Comparison of ENCODE assay signal across 8 cellular contexts in genomic region chr5:50963647-50964584, GRCh38.
DNase-seq lines count a peak whose midpoint lies in the region; ATAC-seq and TF ChIP-seq lines count a peak whose summit lies in the region.

No MANE protein-coding gene starts in this region.

- peaks cover 17% of the 10 kb centered on the region for H3K36me3 Mint-ChIP-seq in Calu3 (ENCODE audit: insufficient read depth, unreplicated experiment)
- no peaks in the 10 kb centered on the region for H3K36me3 Mint-ChIP-seq in activated CD8-positive, alpha-beta T cell treated with anti-CD3 and anti-CD28 coated beads, Interleukin-2, amount 10 ng/mL, durations not matched to agents 7 days and 5 days (ENCODE audit: low read depth)

- intact Hi-C loops in Calu3 (cut with micrococcal nuclease; ENCODE audit: unreplicated experiment) = loop anchor here (1.0 to 10.0 kb wide), 9 partner anchors 383 to 1693 kb away; partner anchors contain the start of gene ISL1
- intact Hi-C loops in stomach (cut with DNase I; ENCODE audit: low total_unique reads) = loop anchor here (5.0 kb wide), 1 partner anchor 1043 kb away; no protein-coding TSS in a partner anchor

- TF ChIP-seq EP300 in stomach (IDR thresholded peaks at IDR 0.05) = no peak

- no peaks in the 10 kb centered on the region for H3K9me3 ChIP-seq in iPS-20b (ENCODE audit: insufficient read depth, low read depth, low read length)
- no peaks in the 10 kb centered on the region for H3K9me3 ChIP-seq in stomach

- CTCF ChIA-PET in Calu3 (lab: Charles Lee) = interaction anchor here (0.5 to 2.1 kb wide), 8 partner anchors 12 to 1392 kb away, joined by 3 to 13 read pairs (median 4); partner anchors contain the start of gene ISL1
- CTCF ChIA-PET in activated CD8-positive, alpha-beta T cell treated with anti-CD3 and anti-CD28 coated beads, Interleukin-2, amount 10 ng/mL, durations not matched to agents 7 days and 5 days (lab: Charles Lee) = interaction anchor here (0.6 to 1.5 kb wide), 24 partner anchors 8 to 1953 kb away, joined by 3 to 10 read pairs (median 4); no protein-coding TSS in a partner anchor

- H3K9me3 Mint-ChIP-seq in Calu3 (ENCODE audit: low read depth, unreplicated experiment) = no peaks in the 10 kb centered on the region
- no peaks in the 10 kb centered on the region for H3K9me3 Mint-ChIP-seq in activated CD8-positive, alpha-beta T cell treated with anti-CD3 and anti-CD28 coated beads, Interleukin-2, amount 10 ng/mL, durations not matched to agents 7 days and 5 days (ENCODE audit: insufficient read depth)

- peaks cover 47% of the 10 kb centered on the region for H3K27me3 ChIP-seq in HL-60 (ENCODE audit: insufficient read depth, poor library complexity, severe bottlenecking)
- peaks cover 60% of the 10 kb centered on the region for H3K27me3 ChIP-seq in iPS-20b (ENCODE audit: insufficient read depth, low read length)
- H3K27me3 ChIP-seq in stomach = peaks cover 0 to 53% (median 13%) of the 10 kb centered on the region in 3 donors

- H3K9ac ChIP-seq in iPS-20b (ENCODE audit: low read depth, low read length) = no peak overlapping the region

- TF ChIP-seq CTCF in Calu3 (IDR thresholded peaks at IDR 0.05; ENCODE audit: unreplicated experiment) (no peak), HL-60 (IDR thresholded peaks at IDR 0.05; ENCODE audit: insufficient read depth, low read length) (no peak), stomach (IDR thresholded peaks at IDR 0.05) (no peak)

- peak overlapping the region; percentile 75 for H3K4me3 Mint-ChIP-seq in Calu3 (ENCODE audit: low read depth, unreplicated experiment)
- H3K4me3 Mint-ChIP-seq in activated CD8-positive, alpha-beta T cell treated with anti-CD3 and anti-CD28 coated beads, Interleukin-2, amount 10 ng/mL, durations not matched to agents 7 days and 5 days = peak overlapping the region; percentile 80

- DNase-seq in Calu3 = no peak
- no peak for DNase-seq in HL-60 (ENCODE audit: low read depth in 1 of 2, low spot score in 1 of 2)
- no peak for DNase-seq in activated CD8-positive, alpha-beta T cell treated with anti-CD3 and anti-CD28 coated beads, Interleukin-2, amount 10 ng/mL, durations not matched to agents 7 days and 5 days
- DNase-seq in stomach = no peak
- no peak for DNase-seq in NCI-H1436 (lab: John Stamatoyannopoulos, UW)
- no peak for DNase-seq in RKO (ENCODE audit: low spot score)
- DNase-seq in NCI-H2171 treated with DMSO at 0.1 percent for 48 hours (lab: John Stamatoyannopoulos, UW) = no peak

- peaks cover 22% of the 10 kb centered on the region; the same call in 1 of the 2 replicates for H3K4me1 ChIP-seq in iPS-20b (ENCODE audit: insufficient read depth, low read length)
- peaks cover 4 to 46% (median 33%) of the 10 kb centered on the region in 4 donors for H3K4me1 ChIP-seq in stomach

- H3K27ac Mint-ChIP-seq in Calu3 (ENCODE audit: unreplicated experiment) = no peak overlapping the region
- no peak overlapping the region for H3K27ac Mint-ChIP-seq in activated CD8-positive, alpha-beta T cell treated with anti-CD3 and anti-CD28 coated beads, Interleukin-2, amount 10 ng/mL, durations not matched to agents 7 days and 5 days

- no peaks in the 10 kb centered on the region for H3K36me3 ChIP-seq in iPS-20b (ENCODE audit: insufficient read depth, low read depth, low read length)
- H3K36me3 ChIP-seq in stomach = no peaks in the 10 kb centered on the region

- H3K27me3 Mint-ChIP-seq in Calu3 (ENCODE audit: unreplicated experiment) = no peaks in the 10 kb centered on the region
- peaks cover 60% of the 10 kb centered on the region for H3K27me3 Mint-ChIP-seq in activated CD8-positive, alpha-beta T cell treated with anti-CD3 and anti-CD28 coated beads, Interleukin-2, amount 10 ng/mL, durations not matched to agents 7 days and 5 days (ENCODE audit: low read depth)

- POLR2A ChIA-PET in activated CD8-positive, alpha-beta T cell treated with anti-CD3 and anti-CD28 coated beads, Interleukin-2, amount 10 ng/mL, durations not matched to agents 7 days and 5 days (lab: Charles Lee) = no interaction called here

- H3K27ac ChIP-seq in HL-60 (replicated peaks) (no peak overlapping the region), iPS-20b (ENCODE audit: low read length) (no peak overlapping the region), stomach (peak overlapping the region; percentile 50 to 91 (median 91))

- TF ChIP-seq POLR2A in stomach (IDR thresholded peaks at IDR 0.05) = no peak

- peaks cover 22% of the 10 kb centered on the region for H3K4me1 Mint-ChIP-seq in Calu3 (ENCODE audit: low read depth, unreplicated experiment)
- H3K4me1 Mint-ChIP-seq in activated CD8-positive, alpha-beta T cell treated with anti-CD3 and anti-CD28 coated beads, Interleukin-2, amount 10 ng/mL, durations not matched to agents 7 days and 5 days (ENCODE audit: low read depth) = peaks cover 46% of the 10 kb centered on the region

- H3K4me3 ChIP-seq in HL-60 (replicated peaks; ENCODE audit: insufficient read depth, low read length) (peak overlapping the region; percentile 44), iPS-20b (ENCODE audit: low read length) (peak overlapping the region; percentile 76), stomach (peak overlapping the region; percentile 45 to 65 (median 63))

- BruUV-seq in Calu3 (replicated peaks; lab: Mats Ljungman, UMichigan) = no TSS peak

- ATAC-seq in activated CD8-positive, alpha-beta T cell treated with anti-CD3 and anti-CD28 coated beads, Interleukin-2, amount 10 ng/mL, durations not matched to agents 7 days and 5 days = no peak

- 20 to 34% (median 27%) methylated on average over 39 to 42 of the region's 42 CpGs for WGBS in stomach, 5 donors

Comparison
In these comparisons a context has a peak if more than half of its experiments do, and no peak if none do; other contexts are left out.
1. H3K27ac ChIP-seq: peak in stomach (5 of 5); none in HL-60 (single experiment) and iPS-20b (single experiment).
2. Peak in every context shown above with its lines, with median percentiles within 50 percentile points of each other: H3K4me3 ChIP-seq.